ENCODE assay signal across 8 cellular contexts in the genomic region with DNA sequence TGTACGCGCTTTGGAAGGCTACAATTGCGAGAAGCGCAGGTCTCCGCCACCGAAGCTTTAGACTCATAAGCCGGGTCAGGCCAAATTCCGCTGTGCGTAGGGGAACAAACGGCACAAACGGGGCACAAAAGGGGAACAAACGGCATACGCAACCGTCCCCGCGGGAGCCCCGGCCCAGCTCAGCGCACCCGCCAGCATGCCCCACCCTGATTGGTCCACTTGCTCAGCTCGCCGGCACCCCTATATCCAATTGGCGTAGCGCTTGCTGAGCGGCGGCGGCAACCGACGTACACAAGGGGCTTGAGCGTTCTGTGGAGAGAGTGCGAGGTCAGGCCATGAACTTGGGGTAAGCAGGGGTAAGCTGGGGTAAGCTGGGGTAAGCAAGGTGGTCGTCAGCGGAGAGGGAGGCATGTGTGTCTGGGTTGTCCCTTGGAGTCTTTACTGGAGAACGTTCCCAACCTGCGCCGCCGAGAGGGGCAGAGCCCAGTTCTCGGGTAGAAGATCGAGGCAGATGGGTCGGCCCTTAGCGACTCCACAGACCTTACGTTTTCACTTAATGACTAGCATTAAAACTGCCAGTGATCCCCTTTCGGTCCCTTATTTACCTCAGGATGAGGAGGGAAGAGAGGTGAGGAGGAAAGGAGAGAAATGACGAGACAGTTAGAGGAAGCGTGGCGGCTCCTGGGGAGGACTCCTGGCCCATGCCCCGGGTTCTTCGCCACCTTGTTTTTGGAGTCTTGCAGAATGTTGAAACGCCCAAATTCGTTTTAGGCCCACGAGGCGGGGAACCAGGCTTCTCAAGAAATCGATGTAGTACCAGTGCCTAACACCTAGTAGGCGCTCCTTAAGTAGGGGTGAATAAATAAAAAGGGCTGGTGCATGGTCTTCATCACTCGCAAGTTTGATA. TPM values are rescaled to one million over a fixed set of nuclear protein-coding genes. Genes with fewer than 3 reads are reported as not detected.
A peak's percentile ranks its signal among the peaks of the same experiment; 100 is the strongest.
DNase-seq lines count a peak whose midpoint lies in the region; ATAC-seq and TF ChIP-seq lines count a peak whose summit lies in the region.

A gene (plus strand): TSS at position 268 of the 907 bp plus-strand sequence. CDS start 68 bp downstream, at position 336.

- H3K4me2 ChIP-seq in BLaER1 treated with 17β-estradiol and CSF1 and Interleukin-3, amounts not matched to agents 10 nM and 100 nM = peak within 1 kb of the TSS; percentile 65 to 97 (median 87)

- H3K4me3 ChIP-seq in BLaER1 treated with 17β-estradiol and CSF1 and Interleukin-3, amounts not matched to agents 10 nM and 100 nM = peak within 1 kb of the TSS; percentile 75 to 94 (median 84)
- H3K4me3 ChIP-seq in colonic mucosa = peak within 1 kb of the TSS; percentile 83

- peaks cover 8 to 26% (median 13%) of the 10 kb centered on the region in 10 experiments; a peak in 19 of 20 replicates for H3K4me1 ChIP-seq in BLaER1 treated with 17β-estradiol and CSF1 and Interleukin-3, amounts not matched to agents 10 nM and 100 nM
- no peaks in the 10 kb centered on the region for H3K4me1 ChIP-seq in colonic mucosa

- peak within 1 kb of the TSS; percentile 83 to 92 (median 89) for H3K9ac ChIP-seq in BLaER1 treated with 17β-estradiol and CSF1 and Interleukin-3, amounts not matched to agents 10 nM and 100 nM
- H3K9ac ChIP-seq in colonic mucosa (ENCODE audit: low read depth in 2 of 2, low read length in 2 of 2) = peak within 1 kb of the TSS; percentile 69 to 97

- peak within 1 kb of the TSS; percentile 82 to 91 (median 87) for H3K27ac ChIP-seq in BLaER1 treated with 17β-estradiol and CSF1 and Interleukin-3, amounts not matched to agents 10 nM and 100 nM
- peak within 1 kb of the TSS; percentile 72 for H3K27ac ChIP-seq in colonic mucosa

- TF ChIP-seq CTCF in colonic mucosa (IDR thresholded peaks at IDR 0.05) = peak; percentile 72

- no peaks in the 10 kb centered on the region for H3K27me3 ChIP-seq in BLaER1 treated with 17β-estradiol and CSF1 and Interleukin-3, amounts not matched to agents 10 nM and 100 nM
- no peaks in the 10 kb centered on the region for H3K27me3 ChIP-seq in colonic mucosa

- peaks cover 0 to 6% (median 0%) of the 10 kb centered on the region in 11 experiments; a peak in 5 of 22 replicates for H3K9me3 ChIP-seq in BLaER1 treated with 17β-estradiol and CSF1 and Interleukin-3, amounts not matched to agents 10 nM and 100 nM (replicated peaks in 1 of 11)
- no peaks in the 10 kb centered on the region for H3K9me3 ChIP-seq in colonic mucosa

- peaks cover 9 to 37% (median 28%) of the 10 kb centered on the region in 11 experiments; a peak in 21 of 22 replicates for H3K36me3 ChIP-seq in BLaER1 treated with 17β-estradiol and CSF1 and Interleukin-3, amounts not matched to agents 10 nM and 100 nM
- no peaks in the 10 kb centered on the region for H3K36me3 ChIP-seq in colonic mucosa

- H4K20me1 ChIP-seq in BLaER1 treated with 17β-estradiol and CSF1 and Interleukin-3, amounts not matched to agents 10 nM and 100 nM = no peaks in the 10 kb centered on the region

- ATAC-seq in HG03460 (IDR thresholded peaks at IDR 0.05; ENCODE audit: unreplicated experiment) = peak; percentile 100
- peak; percentile 98 for ATAC-seq in left colon

- intact Hi-C loops in colonic mucosa (cut with DNase I) = no loop called here
- intact Hi-C loops in left colon (cut with DNase I, micrococcal nuclease) = no loop called here

- DNase-seq in GM19240 (ENCODE audit: insufficient read length, low spot score) (peak; percentile 77), NCI-H524 treated with DMSO at 0.1 percent for 48 hours (lab: John Stamatoyannopoulos, UW) (peak; percentile 78), colonic mucosa (peak; percentile 95), left colon (peak; percentile 95 to 96)
- peak; percentile 96 for DNase-seq in activated CD4-positive, alpha-beta T cell treated with anti-CD3 and anti-CD28 coated beads for 48 hours
- DNase-seq in stimulated activated CD4-positive, alpha-beta T cell treated with anti-CD3 and anti-CD28 coated beads, Interleukin-1b, Interleukin-23, amount 100 ng/mL, for 48 hours = peak; percentile 94

RNA-seq across cellular contexts. Expression of the gene that starts here (rescaled TPM):
- 10 to 100 TPM; 13.9 to 15.3 TPM for total RNA-seq in colonic mucosa
- 10 to 100 TPM; 13.5 to 20.2 TPM for total RNA-seq in left colon

Comparison
In these comparisons a context has a peak if more than half of its experiments do, and no peak if none do; other contexts are left out.
1. Peak in every context shown above with its lines: DNase-seq, ATAC-seq, H3K4me3 ChIP-seq and H3K27ac ChIP-seq.